Comparison of ENCODE assay signal across 20 cellular contexts in the genomic region with DNA sequence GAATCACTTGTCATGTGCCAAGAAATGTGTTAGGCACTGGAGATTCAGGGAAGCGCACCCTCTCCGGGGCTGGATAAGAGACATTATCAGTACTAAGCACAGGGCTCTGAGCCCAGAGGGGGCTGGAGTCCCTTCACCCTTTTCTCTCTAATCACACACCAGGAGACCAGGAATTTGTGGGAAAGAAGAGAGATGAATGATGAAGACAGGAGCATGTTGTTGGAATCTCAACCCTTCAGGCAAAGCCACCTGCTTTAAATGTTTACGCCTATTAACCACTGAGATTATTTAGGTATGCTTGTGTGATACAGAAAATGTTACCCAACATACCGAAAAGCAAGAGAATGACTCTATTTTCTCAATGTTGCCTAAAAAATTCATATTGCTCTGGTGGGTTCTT.
DNase-seq lines count a peak whose midpoint lies in the region; FAIRE-seq and TF ChIP-seq lines count a peak whose summit lies in the region.
"Had no signal": no experiment of that assay in that cellular context is flagged by ENCODE, and none has a peak within 500 bp of the region (broad histone marks: within the 10 kb centered on the region; RNA-seq: fewer than 3 reads in every experiment).

No MANE protein-coding gene starts in this region.

- intact Hi-C loops in esophagus squamous epithelium (cut with DNase I): no loop called here

- H3K4me1 Mint-ChIP-seq in astrocyte (ENCODE audit: low read depth, unreplicated experiment): peaks cover 17% of the 10 kb centered on the region
- H3K4me1 Mint-ChIP-seq in endodermal cell: peaks cover 3% of the 10 kb centered on the region
- H3K4me1 Mint-ChIP-seq in neural progenitor cell: peaks cover 46% of the 10 kb centered on the region
- peaks cover 3% of the 10 kb centered on the region for H3K4me1 Mint-ChIP-seq in mesothelial cell of epicardium
- H3K4me1 Mint-ChIP-seq: CD4-positive, CD25-positive, alpha-beta regulatory T cell; CD8-positive, alpha-beta memory T cell; IgD-negative memory B cell had no signal

- no peak for TF ChIP-seq POLR2A in esophagus squamous epithelium (IDR thresholded peaks at IDR 0.05)

- H3K9ac ChIP-seq in astrocyte (ENCODE audit: low read length) (no peak overlapping the region), endodermal cell (ENCODE audit: extremely low read depth, low read length, poor library complexity, severe bottlenecking) (no peak overlapping the region), neural progenitor cell (no peak overlapping the region)
- H3K9ac ChIP-seq: GM23248 had no signal

- DNase-seq in AG10803 (ENCODE audit: low read depth) (peak; percentile 19), astrocyte (ENCODE audit: low read depth) (peak; percentile 67), endodermal cell (no peak), neural progenitor cell (ENCODE audit: low spot score) (no peak), NCI-H226 (no peak), hypothalamus (lab: John Stamatoyannopoulos, UW) (no peak), mesothelial cell of epicardium (ENCODE audit: low spot score in 2 of 2, unreplicated experiment in 2 of 2) (no peak), esophagus squamous epithelium (lab: John Stamatoyannopoulos, UW) (no peak)
- DNase-seq: 8988T; BE2C; C1 segment of cervical spinal cord; CD4-positive, CD25-positive, alpha-beta regulatory T cell; CD8-positive, alpha-beta memory T cell; COR-L47; GF-D8 had no signal

- WGBS in endodermal cell (ENCODE audit: insufficient coverage in 1 of 2, insufficient read length in 1 of 2), 2 experiments: 80 to 97% methylated on average over 1 to 4 of the region's 4 CpGs
- 93 to 96% methylated on average over 4 of the region's 4 CpGs for WGBS in esophagus squamous epithelium, 2 donors

- H3K4me2 ChIP-seq in astrocyte (ENCODE audit: low read length) (no peak overlapping the region), neural progenitor cell (no peak overlapping the region)

- H3K4me1 ChIP-seq in astrocyte (ENCODE audit: insufficient read depth, low read length) (peaks cover 16% of the 10 kb centered on the region), endodermal cell (ENCODE audit: control insufficient read depth, insufficient read depth, low read length) (no peaks in the 10 kb centered on the region), neural progenitor cell (peaks cover 11% of the 10 kb centered on the region), esophagus squamous epithelium (no peaks in the 10 kb centered on the region)
- H3K4me1 ChIP-seq: BE2C, HAP-1 had no signal

- H3K27me3 ChIP-seq in astrocyte (ENCODE audit: insufficient read depth, low read length) (no peaks in the 10 kb centered on the region), endodermal cell (ENCODE audit: control insufficient read depth, insufficient read depth, low read length, poor library complexity, severe bottlenecking) (no peaks in the 10 kb centered on the region), neural progenitor cell (no peaks in the 10 kb centered on the region), esophagus squamous epithelium (no peaks in the 10 kb centered on the region)
- H3K27me3 ChIP-seq: BE2C had no signal

- H3K4me3 Mint-ChIP-seq in astrocyte (ENCODE audit: unreplicated experiment) (no peak overlapping the region), endodermal cell (no peak overlapping the region), neural progenitor cell (no peak overlapping the region), mesothelial cell of epicardium (no peak overlapping the region)
- H3K4me3 Mint-ChIP-seq: CD4-positive, CD25-positive, alpha-beta regulatory T cell; CD8-positive, alpha-beta memory T cell; IgD-negative memory B cell had no signal

- FAIRE-seq in astrocyte (lab: Jason Lieb, UNC): no peak
- FAIRE-seq: D721Med, HepG2 had no signal

- no peaks in the 10 kb centered on the region for H3F3A ChIP-seq in neural progenitor cell (ENCODE audit: low read depth)

- H4K20me1 ChIP-seq in astrocyte (ENCODE audit: insufficient read depth, low read length) (no peaks in the 10 kb centered on the region), neural progenitor cell (ENCODE audit: low read depth) (no peaks in the 10 kb centered on the region)

- H3K27ac ChIP-seq in astrocyte (ENCODE audit: low read depth, low read length) (no peak overlapping the region), endodermal cell (ENCODE audit: low read depth, low read length) (no peak overlapping the region), neural progenitor cell (no peak overlapping the region), esophagus squamous epithelium (no peak overlapping the region)
- H3K27ac ChIP-seq: GM23248 had no signal

- TF ChIP-seq CTCF in AG10803 (conservative IDR thresholded peaks at IDR 0.05; ENCODE audit: low read length) (no peak), astrocyte (IDR thresholded peaks at IDR 0.05; ENCODE audit: insufficient read depth, low read depth, low read length) (no peak), endodermal cell (conservative IDR thresholded peaks at IDR 0.05) (no peak), neural progenitor cell (IDR thresholded peaks at IDR 0.05) (no peak), mesothelial cell of epicardium (IDR thresholded peaks at IDR 0.05; ENCODE audit: unreplicated experiment) (no peak), esophagus squamous epithelium (IDR thresholded peaks at IDR 0.05) (no peak)

- H3K27me3 Mint-ChIP-seq in astrocyte (ENCODE audit: low read depth, unreplicated experiment) (peaks cover 14% of the 10 kb centered on the region), endodermal cell (ENCODE audit: insufficient read depth) (no peaks in the 10 kb centered on the region), neural progenitor cell (ENCODE audit: insufficient read depth, low read depth) (peaks cover 13% of the 10 kb centered on the region), mesothelial cell of epicardium (ENCODE audit: low read depth) (peaks cover 8% of the 10 kb centered on the region)

- H3K9me3 Mint-ChIP-seq in astrocyte (ENCODE audit: unreplicated experiment): peaks cover under 1% of the 10 kb centered on the region
- H3K9me3 Mint-ChIP-seq in endodermal cell: peaks cover 13% of the 10 kb centered on the region
- H3K9me3 Mint-ChIP-seq in neural progenitor cell: peaks cover 4% of the 10 kb centered on the region
- H3K9me3 Mint-ChIP-seq in mesothelial cell of epicardium: no peaks in the 10 kb centered on the region
- H3K9me3 Mint-ChIP-seq: CD4-positive, CD25-positive, alpha-beta regulatory T cell; CD8-positive, alpha-beta memory T cell had no signal

- no peaks in the 10 kb centered on the region for H3K36me3 ChIP-seq in astrocyte (ENCODE audit: insufficient read depth, low read length)
- H3K36me3 ChIP-seq in endodermal cell (ENCODE audit: control insufficient read depth, insufficient read depth, low read length): no peaks in the 10 kb centered on the region
- H3K36me3 ChIP-seq in neural progenitor cell: no peaks in the 10 kb centered on the region
- H3K36me3 ChIP-seq in esophagus squamous epithelium: peaks cover 0 to 18% (median 0%) of the 10 kb centered on the region in 3 donors
- H3K36me3 ChIP-seq: HAP-1 had no signal

- H3K27ac Mint-ChIP-seq in astrocyte (ENCODE audit: unreplicated experiment) (no peak overlapping the region), endodermal cell (peak overlapping the region; percentile 60), neural progenitor cell (peak overlapping the region; percentile 72), mesothelial cell of epicardium (no peak overlapping the region)
- H3K27ac Mint-ChIP-seq: CD4-positive, CD25-positive, alpha-beta regulatory T cell; CD8-positive, alpha-beta memory T cell; IgD-negative memory B cell had no signal

- H3K79me2 ChIP-seq in astrocyte (ENCODE audit: insufficient read depth, low read length) (no peaks in the 10 kb centered on the region), neural progenitor cell (ENCODE audit: low read depth) (no peaks in the 10 kb centered on the region)

- peaks cover 9% of the 10 kb centered on the region for H3K36me3 Mint-ChIP-seq in astrocyte (ENCODE audit: low read depth, unreplicated experiment)
- H3K36me3 Mint-ChIP-seq in endodermal cell (ENCODE audit: low read depth): peaks cover under 1% of the 10 kb centered on the region
- H3K36me3 Mint-ChIP-seq in neural progenitor cell: peaks cover 2% of the 10 kb centered on the region
- H3K36me3 Mint-ChIP-seq in mesothelial cell of epicardium: peaks cover 7% of the 10 kb centered on the region
- H3K36me3 Mint-ChIP-seq: CD4-positive, CD25-positive, alpha-beta regulatory T cell; CD8-positive, alpha-beta memory T cell; IgD-negative memory B cell had no signal

- H3K9me3 ChIP-seq in astrocyte (ENCODE audit: insufficient read depth, low read depth, low read length): no peaks in the 10 kb centered on the region
- H3K9me3 ChIP-seq in endodermal cell (ENCODE audit: control insufficient read depth, low read length): no peaks in the 10 kb centered on the region
- H3K9me3 ChIP-seq in neural progenitor cell (ENCODE audit: low read depth): no peaks in the 10 kb centered on the region
- no peaks in the 10 kb centered on the region for H3K9me3 ChIP-seq in esophagus squamous epithelium
- H3K9me3 ChIP-seq: BE2C, HAP-1 had no signal

- H2AFZ ChIP-seq in astrocyte (ENCODE audit: low read depth, low read length): no peak overlapping the region
- no peak overlapping the region for H2AFZ ChIP-seq in neural progenitor cell (replicated peaks)
- H2AFZ ChIP-seq: GM23248 had no signal

- H3K4me3 ChIP-seq in AG10803 (ENCODE audit: low read length) (no peak overlapping the region), astrocyte (ENCODE audit: insufficient read depth, low read depth, low read length) (no peak overlapping the region), endodermal cell (ENCODE audit: low read length) (no peak overlapping the region), neural progenitor cell (no peak overlapping the region), esophagus squamous epithelium (no peak overlapping the region)
- H3K4me3 ChIP-seq: GM23248, HAP-1 had no signal

Comparison
In these comparisons a context has a peak if more than half of its experiments do, and no peak if none do; other contexts are left out.
1. DNase-seq: peak in AG10803 (single experiment) and astrocyte (single experiment); none in endodermal cell (single experiment), neural progenitor cell (single experiment), NCI-H226 (single experiment), hypothalamus (0 of 51), mesothelial cell of epicardium (0 of 2) and esophagus squamous epithelium (single experiment).
2. H3K27ac Mint-ChIP-seq: peak in endodermal cell (single experiment) and neural progenitor cell (single experiment); none in astrocyte (single experiment) and mesothelial cell of epicardium (single experiment).